In genomic region chr20:44247676-44248419, GRCh38 we compare ENCODE assay signal across 8 cellular contexts. TPM values are rescaled to one million over a fixed set of nuclear protein-coding genes. Genes with fewer than 3 reads are reported as not detected.
DNase-seq lines count a peak whose midpoint lies in the region; TF ChIP-seq lines count a peak whose summit lies in the region.

No MANE protein-coding gene starts in this region.

- H3K4me1 ChIP-seq in KMS-11 (ENCODE audit: low read depth, poor library complexity, severe bottlenecking) = no peaks in the 10 kb centered on the region
- no peaks in the 10 kb centered on the region for H3K4me1 ChIP-seq in testis

- H3K9ac ChIP-seq in KMS-11 = no peak overlapping the region

- WGBS in testis, 2 donors = 1 to 6% methylated on average over 14 to 26 of the region's 26 CpGs

- no peak overlapping the region for H3K4me2 ChIP-seq in KMS-11

- no peaks in the 10 kb centered on the region for H3K79me2 ChIP-seq in KMS-11 (ENCODE audit: insufficient read depth, low read depth)

- no peaks in the 10 kb centered on the region for H4K20me1 ChIP-seq in KMS-11 (ENCODE audit: insufficient read depth)

- H2AFZ ChIP-seq in KMS-11 (ENCODE audit: low read depth) = no peak overlapping the region

- TF ChIP-seq CTCF in KMS-11 (conservative IDR thresholded peaks at IDR 0.05; ENCODE audit: low read depth, low read length) (peak; percentile 37; the same call in 1 of the 2 replicates), testis (IDR thresholded peaks at IDR 0.05) (peak in 1 of 3 experiments; percentile 12)

- H3K4me3 ChIP-seq in KMS-11 (IDR thresholded peaks at IDR 0.05; ENCODE audit: insufficient read depth, low read depth, low read length) (no peak overlapping the region), testis (no peak overlapping the region)

- intact Hi-C loops in testis (cut with DNase I; ENCODE audit: low total_unique reads) = no loop called here

- no peaks in the 10 kb centered on the region for H3K9me3 ChIP-seq in testis

- H3K27me3 ChIP-seq in KMS-11 (ENCODE audit: insufficient read depth, low read depth) (no peaks in the 10 kb centered on the region), testis (no peaks in the 10 kb centered on the region)

- no peaks in the 10 kb centered on the region for H3K36me3 ChIP-seq in KMS-11 (ENCODE audit: insufficient read depth)
- no peaks in the 10 kb centered on the region for H3K36me3 ChIP-seq in testis (ENCODE audit: low read depth, missing control alignments)

- peak; percentile 25 for DNase-seq in EL
- DNase-seq in inferior parietal cortex (ENCODE audit: extremely low spot score) = peak; percentile 39
- DNase-seq in testis = peak; percentile 34
- no peak for DNase-seq in cortex of kidney (lab: John Stamatoyannopoulos, UW)
- no peak for DNase-seq in DMS53 (lab: John Stamatoyannopoulos, UW)
- no peak for DNase-seq in COLO668 (lab: John Stamatoyannopoulos, UW; ENCODE audit: unreplicated experiment)

- no peak for TF ChIP-seq POLR2A in testis (IDR thresholded peaks at IDR 0.05)

- H3K27ac ChIP-seq in KMS-11 = no peak overlapping the region
- peak overlapping the region; percentile 23 for H3K27ac ChIP-seq in angular gyrus (ENCODE audit: low read depth, low read length)
- no peak overlapping the region for H3K27ac ChIP-seq in testis

RNA-seq across cellular contexts. Expression of gene GDAP1L1, which starts 0.7 kb away (rescaled TPM):
- 1 to 10 TPM; 1.3 to 1.7 TPM for total RNA-seq in testis
- polyA plus RNA-seq in testis (ENCODE audit: insufficient read depth, low read depth, low replicate concordance) = 2.7 TPM

RNA-seq across cellular contexts. Expression of gene OSER1, which starts 37.3 kb away (rescaled TPM):
- total RNA-seq in testis = 10 to 100 TPM; 79.0 to 80.4 TPM
- polyA plus RNA-seq in testis (ENCODE audit: insufficient read depth, low read depth, low replicate concordance) = 195 TPM

Comparison
In these comparisons a context has a peak if more than half of its experiments do, and no peak if none do; other contexts are left out.
1. DNase-seq: peak in EL (single experiment), inferior parietal cortex (single experiment) and testis (single experiment); none in cortex of kidney (single experiment), DMS53 (single experiment) and COLO668 (single experiment).